Comparison of ENCODE assay signal across 14 cellular contexts in the genomic region with DNA sequence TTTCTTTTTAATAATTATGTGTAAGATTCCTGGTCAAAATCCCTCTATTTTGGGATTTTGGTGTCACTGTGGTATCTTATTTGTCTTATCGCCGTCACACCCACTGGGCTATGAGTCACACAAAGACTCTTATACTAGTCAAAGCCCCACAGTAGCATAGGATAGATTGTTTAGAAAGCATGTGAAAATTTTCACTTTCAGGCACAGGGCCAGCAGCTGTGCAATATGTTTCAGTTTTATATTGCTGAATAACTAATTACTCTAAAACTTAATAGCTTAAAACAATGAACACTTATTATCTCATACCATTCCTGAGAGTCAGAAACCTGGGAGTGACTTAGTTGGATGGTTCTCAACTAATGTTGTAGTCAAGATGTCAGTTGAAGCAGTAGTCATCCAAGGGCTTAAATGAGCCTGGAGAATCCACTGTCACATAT. TPM values are rescaled to one million over a fixed set of nuclear protein-coding genes. Genes with fewer than 3 reads are reported as not detected.
A peak's percentile ranks its signal among the peaks of the same experiment; 100 is the strongest.
DNase-seq lines count a peak whose midpoint lies in the region; ATAC-seq and TF ChIP-seq lines count a peak whose summit lies in the region.
"Had no signal": no experiment of that assay in that cellular context is flagged by ENCODE, and none has a peak within 500 bp of the region (broad histone marks: within the 10 kb centered on the region; RNA-seq: fewer than 3 reads in every experiment).

No MANE protein-coding gene starts in this region.

- no peak overlapping the region for H4K12ac ChIP-seq in trophoblast cell (ENCODE audit: low read depth, low read length)

- no peak overlapping the region for H2AK5ac ChIP-seq in trophoblast cell (ENCODE audit: low read length)

- H4K91ac ChIP-seq in trophoblast cell (ENCODE audit: low read depth, low read length), result no peak overlapping the region

- H2BK120ac ChIP-seq in trophoblast cell (ENCODE audit: insufficient read depth, low read length, poor library complexity), result no peak overlapping the region

- H3K27me3 ChIP-seq in trophoblast cell (ENCODE audit: insufficient read depth, low read length), result no peaks in the 10 kb centered on the region
- H3K27me3 ChIP-seq: ascending aorta had no signal

- H3K14ac ChIP-seq in trophoblast cell (ENCODE audit: low read length), result no peak overlapping the region

- H2AFZ ChIP-seq in trophoblast cell (ENCODE audit: insufficient read depth, low read length, poor library complexity), result no peak overlapping the region

- H3K79me1 ChIP-seq in trophoblast cell (ENCODE audit: low read length), result no peaks in the 10 kb centered on the region

- H3K27ac ChIP-seq in trophoblast cell (ENCODE audit: low read depth, low read length), result no peak overlapping the region
- H3K27ac ChIP-seq: ascending aorta, prostate gland had no signal

- no peak overlapping the region for H3K4me2 ChIP-seq in trophoblast cell (ENCODE audit: low read length)

- no peak overlapping the region for H2BK12ac ChIP-seq in trophoblast cell (ENCODE audit: low read length)

- H3K4me1 ChIP-seq in trophoblast cell (ENCODE audit: control insufficient read depth in 1 of 2, insufficient read depth in 2 of 2, low read length in 2 of 2), result no peaks in the 10 kb centered on the region
- H3K4me1 ChIP-seq: ascending aorta, prostate gland had no signal

- WGBS in trophoblast cell (ENCODE audit: extremely low coverage, insufficient coverage, insufficient read length), result no CpG with 5 or more reads among the region's 2 CpGs

- TF ChIP-seq POLR2A in GM18505 (IDR thresholded peaks at IDR 0.05; ENCODE audit: borderline replicate concordance, extremely low read depth, insufficient read depth, insufficient read length), result no peak

- H3K4me3 ChIP-seq in trophoblast cell (ENCODE audit: low read depth, low read length), result no peak overlapping the region
- H3K4me3 ChIP-seq: ascending aorta, prostate gland had no signal

- no peak overlapping the region for H3K9ac ChIP-seq in trophoblast cell (ENCODE audit: low read length)

- peak overlapping the region; percentile 1 for H3K23ac ChIP-seq in trophoblast cell (ENCODE audit: low read length)

- H3K79me2 ChIP-seq in trophoblast cell (ENCODE audit: control insufficient read depth, insufficient read depth, low read length, poor library complexity), result no peaks in the 10 kb centered on the region

- H2BK5ac ChIP-seq in trophoblast cell (ENCODE audit: low read depth, low read length, poor library complexity), result no peak overlapping the region

- H3K9me3 ChIP-seq in trophoblast cell (ENCODE audit: insufficient read depth, low read depth, low read length), result no peaks in the 10 kb centered on the region
- H3K9me3 ChIP-seq: ascending aorta, prostate gland had no signal

- peak; percentile 56 for ATAC-seq in GM18909 (IDR thresholded peaks at IDR 0.05; ENCODE audit: poor library complexity, unreplicated experiment)
- ATAC-seq in HG03442 (IDR thresholded peaks at IDR 0.05; ENCODE audit: unreplicated experiment), result peak; percentile 65
- no peak for ATAC-seq in GM21723 (IDR thresholded peaks at IDR 0.05; ENCODE audit: unreplicated experiment)
- ATAC-seq in GM18505 (IDR thresholded peaks at IDR 0.05; ENCODE audit: unreplicated experiment), result no peak

- no peaks in the 10 kb centered on the region for H3K36me3 ChIP-seq in trophoblast cell (ENCODE audit: control insufficient read depth in 1 of 2, insufficient read depth in 2 of 2, low read length in 2 of 2)
- H3K36me3 ChIP-seq: ascending aorta, prostate gland had no signal

- no peak overlapping the region for H4K8ac ChIP-seq in trophoblast cell (ENCODE audit: low read depth, low read length)

- H3K18ac ChIP-seq in trophoblast cell (ENCODE audit: low read length), result no peak overlapping the region

- H3K4ac ChIP-seq in trophoblast cell (ENCODE audit: low read depth, low read length), result no peak overlapping the region

- DNase-seq in astrocyte of the hippocampus (ENCODE audit: low read depth, low spot score) (peak; percentile 14), trophoblast cell (peak; percentile 39 to 65), T-helper 1 cell (no peak)
- DNase-seq: activated effector memory CD4-positive, alpha-beta T cell treated with Interleukin-2 at 50 U/mL for 16 hours; CD4-positive, alpha-beta T cell; naive B cell; NCI-H1105 treated with DMSO at 0.1 percent for 48 hours had no signal

RNA-seq across cellular contexts. Expression of a gene that starts 24.0 kb away (rescaled TPM):
- polyA plus RNA-seq in trophoblast cell (2013), result 0.07 and 0.15 TPM in 2 replicates
- polyA plus RNA-seq: IgD-negative memory B cell had no signal

RNA-seq across cellular contexts. Expression of a gene that starts 24.0 kb away (rescaled TPM):
- polyA plus RNA-seq in trophoblast cell (2013), result 1.9 TPM in 2 replicates

Comparison
In these comparisons a context has a peak if more than half of its experiments do, and no peak if none do; other contexts are left out.
1. ATAC-seq: peak in GM18909 (single experiment) and HG03442 (single experiment); none in GM21723 (single experiment) and GM18505 (single experiment).
2. DNase-seq: peak in astrocyte of the hippocampus (single experiment) and trophoblast cell (2 of 2); none in T-helper 1 cell (0 of 5).